In the genomic region with DNA sequence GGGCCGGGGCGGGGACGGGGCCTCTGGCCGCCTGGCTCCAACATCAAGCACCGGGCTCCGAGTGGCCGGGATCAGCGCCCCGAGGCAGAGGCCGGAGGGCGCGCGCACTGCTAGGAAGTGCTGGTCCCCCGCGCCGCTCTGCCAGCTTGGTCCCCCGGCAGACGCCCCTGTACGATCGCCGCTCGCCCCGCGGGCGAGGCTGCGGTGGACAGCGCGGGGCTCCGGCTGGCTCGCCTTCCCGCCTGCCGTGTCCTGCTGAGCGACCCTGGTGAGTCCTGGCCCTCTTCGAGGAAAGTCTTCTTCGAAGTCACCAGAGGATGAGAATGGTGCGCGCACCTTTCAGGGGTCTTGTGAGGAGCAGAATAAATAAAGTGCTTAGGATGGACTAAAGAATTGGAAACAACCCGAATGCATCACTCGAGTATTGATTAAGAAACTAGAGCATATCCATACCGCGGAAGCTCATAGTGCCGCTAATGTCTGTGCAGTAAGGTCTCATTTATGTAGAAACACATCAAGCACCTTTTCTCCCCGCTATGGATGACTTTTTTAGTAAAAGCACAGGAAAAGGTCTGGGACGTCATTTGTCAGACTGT, we compare ENCODE assay signal across 1 cellular context.
TF ChIP-seq lines count a peak whose summit lies in the region.

No MANE protein-coding gene starts in this region.

TF ChIP-seq in HEK293, 187 proteins besides CTCF, POLR2A, EP300 and RAD21 (continues in another document):
- TF ChIP-seq YY2 (tag by site-specific recombination; IDR thresholded peaks at IDR 0.05): no peak
- TF ChIP-seq GFI1B (tag by site-specific recombination; IDR thresholded peaks at IDR 0.05): no peak
- TF ChIP-seq SP7 (tag by site-specific recombination; IDR thresholded peaks at IDR 0.05): peak; percentile 34; the same call in 1 of the 2 replicates
- 0 out of 2 replicates have a peak, but pooled peaks have one; percentile 25 for TF ChIP-seq ZNF24 (tag by site-specific recombination; IDR thresholded peaks at IDR 0.05)
- no peak for TF ChIP-seq HOXC10 (CRISPR knock-in tag; IDR thresholded peaks at IDR 0.05)
- TF ChIP-seq, protein P1, sequence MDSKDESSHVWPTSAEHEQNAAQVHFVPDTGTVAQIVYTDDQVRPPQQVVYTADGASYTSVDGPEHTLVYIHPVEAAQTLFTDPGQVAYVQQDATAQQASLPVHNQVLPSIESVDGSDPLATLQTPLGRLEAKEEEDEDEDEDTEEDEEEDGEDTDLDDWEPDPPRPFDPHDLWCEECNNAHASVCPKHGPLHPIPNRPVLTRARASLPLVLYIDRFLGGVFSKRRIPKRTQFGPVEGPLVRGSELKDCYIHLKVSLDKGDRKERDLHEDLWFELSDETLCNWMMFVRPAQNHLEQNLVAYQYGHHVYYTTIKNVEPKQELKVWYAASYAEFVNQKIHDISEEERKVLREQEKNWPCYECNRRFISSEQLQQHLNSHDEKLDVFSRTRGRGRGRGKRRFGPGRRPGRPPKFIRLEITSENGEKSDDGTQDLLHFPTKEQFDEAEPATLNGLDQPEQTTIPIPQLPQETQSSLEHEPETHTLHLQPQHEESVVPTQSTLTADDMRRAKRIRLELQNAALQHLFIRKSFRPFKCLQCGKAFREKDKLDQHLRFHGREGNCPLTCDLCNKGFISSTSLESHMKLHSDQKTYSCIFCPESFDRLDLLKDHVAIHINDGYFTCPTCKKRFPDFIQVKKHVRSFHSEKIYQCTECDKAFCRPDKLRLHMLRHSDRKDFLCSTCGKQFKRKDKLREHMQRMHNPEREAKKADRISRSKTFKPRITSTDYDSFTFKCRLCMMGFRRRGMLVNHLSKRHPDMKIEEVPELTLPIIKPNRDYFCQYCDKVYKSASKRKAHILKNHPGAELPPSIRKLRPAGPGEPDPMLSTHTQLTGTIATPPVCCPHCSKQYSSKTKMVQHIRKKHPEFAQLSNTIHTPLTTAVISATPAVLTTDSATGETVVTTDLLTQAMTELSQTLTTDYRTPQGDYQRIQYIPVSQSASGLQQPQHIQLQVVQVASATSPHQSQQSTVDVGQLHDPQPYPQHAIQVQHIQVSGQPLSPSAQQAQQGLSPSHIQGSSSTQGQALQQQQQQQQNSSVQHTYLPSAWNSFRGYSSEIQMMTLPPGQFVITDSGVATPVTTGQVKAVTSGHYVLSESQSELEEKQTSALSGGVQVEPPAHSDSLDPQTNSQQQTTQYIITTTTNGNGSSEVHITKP (tag by site-specific recombination; IDR thresholded peaks at IDR 0.05): no peak
- TF ChIP-seq ZNF514 (tag by site-specific recombination; IDR thresholded peaks at IDR 0.05): no peak
- no peak for TF ChIP-seq IKZF3 (tag by site-specific recombination; IDR thresholded peaks at IDR 0.05)
- TF ChIP-seq ZNF558 (tag by site-specific recombination; IDR thresholded peaks at IDR 0.05): no peak
- TF ChIP-seq, protein P2, sequence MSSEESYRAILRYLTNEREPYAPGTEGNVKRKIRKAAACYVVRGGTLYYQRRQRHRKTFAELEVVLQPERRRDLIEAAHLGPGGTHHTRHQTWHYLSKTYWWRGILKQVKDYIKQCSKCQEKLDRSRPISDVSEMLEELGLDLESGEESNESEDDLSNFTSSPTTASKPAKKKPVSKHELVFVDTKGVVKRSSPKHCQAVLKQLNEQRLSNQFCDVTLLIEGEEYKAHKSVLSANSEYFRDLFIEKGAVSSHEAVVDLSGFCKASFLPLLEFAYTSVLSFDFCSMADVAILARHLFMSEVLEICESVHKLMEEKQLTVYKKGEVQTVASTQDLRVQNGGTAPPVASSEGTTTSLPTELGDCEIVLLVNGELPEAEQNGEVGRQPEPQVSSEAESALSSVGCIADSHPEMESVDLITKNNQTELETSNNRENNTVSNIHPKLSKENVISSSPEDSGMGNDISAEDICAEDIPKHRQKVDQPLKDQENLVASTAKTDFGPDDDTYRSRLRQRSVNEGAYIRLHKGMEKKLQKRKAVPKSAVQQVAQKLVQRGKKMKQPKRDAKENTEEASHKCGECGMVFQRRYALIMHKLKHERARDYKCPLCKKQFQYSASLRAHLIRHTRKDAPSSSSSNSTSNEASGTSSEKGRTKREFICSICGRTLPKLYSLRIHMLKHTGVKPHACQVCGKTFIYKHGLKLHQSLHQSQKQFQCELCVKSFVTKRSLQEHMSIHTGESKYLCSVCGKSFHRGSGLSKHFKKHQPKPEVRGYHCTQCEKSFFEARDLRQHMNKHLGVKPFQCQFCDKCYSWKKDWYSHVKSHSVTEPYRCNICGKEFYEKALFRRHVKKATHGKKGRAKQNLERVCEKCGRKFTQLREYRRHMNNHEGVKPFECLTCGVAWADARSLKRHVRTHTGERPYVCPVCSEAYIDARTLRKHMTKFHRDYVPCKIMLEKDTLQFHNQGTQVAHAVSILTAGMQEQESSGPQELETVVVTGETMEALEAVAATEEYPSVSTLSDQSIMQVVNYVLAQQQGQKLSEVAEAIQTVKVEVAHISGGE (tag by site-specific recombination; conservative IDR thresholded peaks at IDR 0.05; ENCODE audit: low read depth): 0 out of 2 replicates have a peak, but pooled peaks have one; percentile 5
- no peak for TF ChIP-seq ZNF404 (tag by site-specific recombination; IDR thresholded peaks at IDR 0.05)
- TF ChIP-seq ZNF184 (tag by site-specific recombination; IDR thresholded peaks at IDR 0.05): no peak
- no peak for TF ChIP-seq ZNF362 (tag by site-specific recombination; IDR thresholded peaks at IDR 0.05)
- no peak for TF ChIP-seq ZBTB49 (tag by site-specific recombination; IDR thresholded peaks at IDR 0.05; ENCODE audit: low read depth)
- TF ChIP-seq ZNF169 (tag by site-specific recombination; IDR thresholded peaks at IDR 0.05): no peak
- no peak; the same call in 1 of the 2 replicates for TF ChIP-seq ZBTB20 (tag by site-specific recombination; IDR thresholded peaks at IDR 0.05)
- TF ChIP-seq ZNF335 (tag by site-specific recombination; conservative IDR thresholded peaks at IDR 0.05): peak; percentile 68
- TF ChIP-seq, protein P3, sequence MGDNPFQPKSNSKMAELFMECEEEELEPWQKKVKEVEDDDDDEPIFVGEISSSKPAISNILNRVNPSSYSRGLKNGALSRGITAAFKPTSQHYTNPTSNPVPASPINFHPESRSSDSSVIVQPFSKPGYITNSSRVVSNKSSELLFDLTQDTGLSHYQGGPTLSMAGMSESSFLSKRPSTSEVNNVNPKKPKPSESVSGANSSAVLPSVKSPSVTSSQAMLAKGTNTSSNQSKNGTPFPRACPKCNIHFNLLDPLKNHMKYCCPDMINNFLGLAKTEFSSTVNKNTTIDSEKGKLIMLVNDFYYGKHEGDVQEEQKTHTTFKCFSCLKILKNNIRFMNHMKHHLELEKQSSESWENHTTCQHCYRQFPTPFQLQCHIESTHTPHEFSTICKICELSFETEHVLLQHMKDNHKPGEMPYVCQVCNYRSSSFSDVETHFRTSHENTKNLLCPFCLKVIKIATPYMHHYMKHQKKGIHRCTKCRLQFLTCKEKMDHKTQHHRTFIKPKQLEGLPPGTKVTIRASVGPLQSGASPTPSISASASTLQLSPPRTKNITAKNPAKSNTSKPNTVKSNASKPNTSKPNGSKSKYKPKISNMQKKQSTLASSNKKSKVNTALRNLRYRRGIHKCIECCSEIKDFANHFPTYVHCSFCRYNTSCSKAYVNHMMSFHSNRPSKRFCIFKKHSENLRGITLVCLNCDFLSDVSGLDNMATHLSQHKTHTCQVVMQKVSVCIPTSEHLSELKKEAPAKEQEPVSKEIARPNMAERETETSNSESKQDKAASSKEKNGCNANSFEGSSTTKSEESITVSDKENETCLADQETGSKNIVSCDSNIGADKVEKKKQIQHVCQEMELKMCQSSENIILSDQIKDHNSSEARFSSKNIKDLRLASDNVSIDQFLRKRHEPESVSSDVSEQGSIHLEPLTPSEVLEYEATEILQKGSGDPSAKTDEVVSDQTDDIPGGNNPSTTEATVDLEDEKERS (tag by site-specific recombination; IDR thresholded peaks at IDR 0.05): no peak
- TF ChIP-seq ZNF248 (tag by site-specific recombination; IDR thresholded peaks at IDR 0.05): no peak
- peak; percentile 69; the same call in 1 of the 2 replicates for TF ChIP-seq ZBTB6 (tag by site-specific recombination; IDR thresholded peaks at IDR 0.05)
- TF ChIP-seq ZNF211 (tag by site-specific recombination; IDR thresholded peaks at IDR 0.05; ENCODE audit: low read depth): no peak
- no peak for TF ChIP-seq ZNF785 (tag by site-specific recombination; IDR thresholded peaks at IDR 0.05)
- no peak for TF ChIP-seq ZNF747 (tag by site-specific recombination; IDR thresholded peaks at IDR 0.05)
- TF ChIP-seq KLF8 (tag by site-specific recombination; IDR thresholded peaks at IDR 0.05): peak; percentile 72; the same call in 1 of the 2 replicates
- TF ChIP-seq ZXDB (tag by site-specific recombination; IDR thresholded peaks at IDR 0.05): peak; percentile 33; the same call in 1 of the 2 replicates
- no peak for TF ChIP-seq ZNF239 (tag by site-specific recombination; IDR thresholded peaks at IDR 0.05)
- no peak for TF ChIP-seq ZNF138 (tag by site-specific recombination; IDR thresholded peaks at IDR 0.05; ENCODE audit: borderline replicate concordance)
- TF ChIP-seq, protein P4, sequence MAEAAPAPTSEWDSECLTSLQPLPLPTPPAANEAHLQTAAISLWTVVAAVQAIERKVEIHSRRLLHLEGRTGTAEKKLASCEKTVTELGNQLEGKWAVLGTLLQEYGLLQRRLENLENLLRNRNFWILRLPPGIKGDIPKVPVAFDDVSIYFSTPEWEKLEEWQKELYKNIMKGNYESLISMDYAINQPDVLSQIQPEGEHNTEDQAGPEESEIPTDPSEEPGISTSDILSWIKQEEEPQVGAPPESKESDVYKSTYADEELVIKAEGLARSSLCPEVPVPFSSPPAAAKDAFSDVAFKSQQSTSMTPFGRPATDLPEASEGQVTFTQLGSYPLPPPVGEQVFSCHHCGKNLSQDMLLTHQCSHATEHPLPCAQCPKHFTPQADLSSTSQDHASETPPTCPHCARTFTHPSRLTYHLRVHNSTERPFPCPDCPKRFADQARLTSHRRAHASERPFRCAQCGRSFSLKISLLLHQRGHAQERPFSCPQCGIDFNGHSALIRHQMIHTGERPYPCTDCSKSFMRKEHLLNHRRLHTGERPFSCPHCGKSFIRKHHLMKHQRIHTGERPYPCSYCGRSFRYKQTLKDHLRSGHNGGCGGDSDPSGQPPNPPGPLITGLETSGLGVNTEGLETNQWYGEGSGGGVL (tag by site-specific recombination; IDR thresholded peaks at IDR 0.05): no peak
- no peak for TF ChIP-seq ZNF350 (tag by site-specific recombination; IDR thresholded peaks at IDR 0.05)
- no peak for TF ChIP-seq ZBTB1 (tag by site-specific recombination; IDR thresholded peaks at IDR 0.05)
- no peak for TF ChIP-seq FEZF1 (tag by site-specific recombination; IDR thresholded peaks at IDR 0.05)
- TF ChIP-seq GLI4 (tag by site-specific recombination; IDR thresholded peaks at IDR 0.05): no peak
- TF ChIP-seq, protein P5, sequence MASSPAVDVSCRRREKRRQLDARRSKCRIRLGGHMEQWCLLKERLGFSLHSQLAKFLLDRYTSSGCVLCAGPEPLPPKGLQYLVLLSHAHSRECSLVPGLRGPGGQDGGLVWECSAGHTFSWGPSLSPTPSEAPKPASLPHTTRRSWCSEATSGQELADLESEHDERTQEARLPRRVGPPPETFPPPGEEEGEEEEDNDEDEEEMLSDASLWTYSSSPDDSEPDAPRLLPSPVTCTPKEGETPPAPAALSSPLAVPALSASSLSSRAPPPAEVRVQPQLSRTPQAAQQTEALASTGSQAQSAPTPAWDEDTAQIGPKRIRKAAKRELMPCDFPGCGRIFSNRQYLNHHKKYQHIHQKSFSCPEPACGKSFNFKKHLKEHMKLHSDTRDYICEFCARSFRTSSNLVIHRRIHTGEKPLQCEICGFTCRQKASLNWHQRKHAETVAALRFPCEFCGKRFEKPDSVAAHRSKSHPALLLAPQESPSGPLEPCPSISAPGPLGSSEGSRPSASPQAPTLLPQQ (tag by site-specific recombination; IDR thresholded peaks at IDR 0.05): peak; percentile 63
- no peak for TF ChIP-seq ZNF324 (tag by site-specific recombination; IDR thresholded peaks at IDR 0.05)
- no peak for TF ChIP-seq SP2 (tag by site-specific recombination; IDR thresholded peaks at IDR 0.05)
- TF ChIP-seq KLF16 (tag by site-specific recombination; IDR thresholded peaks at IDR 0.05): peak; percentile 60
